17 cellular contexts compared by ENCODE assay signal in genomic region chr7:142355328-142355727, GRCh38.
DNase-seq lines count a peak whose midpoint lies in the region; ATAC-seq and TF ChIP-seq lines count a peak whose summit lies in the region.
"Had no signal": no experiment of that assay in that cellular context is flagged by ENCODE, and none has a peak within 500 bp of the region (broad histone marks: within the 10 kb centered on the region; RNA-seq: fewer than 3 reads in every experiment).

No MANE protein-coding gene starts in this region.

- intact Hi-C loops in vagina (cut with DNase I), result no loop called here

- no peaks in the 10 kb centered on the region for H3K9me3 ChIP-seq in adipocyte (ENCODE audit: control insufficient read depth, low read length)
- H3K9me3 ChIP-seq in vagina, result no peaks in the 10 kb centered on the region
- H3K9me3 ChIP-seq: heart left ventricle, neutrophil had no signal

- H3K4me3 ChIP-seq in adipocyte (ENCODE audit: low read length) (no peak overlapping the region), vagina (no peak overlapping the region)
- H3K4me3 ChIP-seq: heart left ventricle, K562 had no signal

- no peak overlapping the region for H3K4me3 Mint-ChIP-seq in activated CD4-positive, alpha-beta memory T cell treated with anti-CD3 and anti-CD28 coated beads, Interleukin-2, amount 10 ng/mL, durations not matched to agents 7 days and 5 days
- H3K4me3 Mint-ChIP-seq: immature natural killer cell had no signal

- TF ChIP-seq CTCF in foreskin keratinocyte (conservative IDR thresholded peaks at IDR 0.05) (no peak), vagina (IDR thresholded peaks at IDR 0.05) (no peak)

- peaks cover 12% of the 10 kb centered on the region for H3K27me3 ChIP-seq in adipocyte (replicated peaks; ENCODE audit: control insufficient read depth, insufficient read depth, low read length)
- H3K27me3 ChIP-seq in foreskin keratinocyte, result no peaks in the 10 kb centered on the region
- H3K27me3 ChIP-seq in vagina, result no peaks in the 10 kb centered on the region
- H3K27me3 ChIP-seq: neutrophil had no signal

- H3K4me1 Mint-ChIP-seq in activated CD4-positive, alpha-beta memory T cell treated with anti-CD3 and anti-CD28 coated beads, Interleukin-2, amount 10 ng/mL, durations not matched to agents 7 days and 5 days, result peaks cover 28% of the 10 kb centered on the region

- CTCF ChIA-PET in activated CD4-positive, alpha-beta memory T cell treated with anti-CD3 and anti-CD28 coated beads, Interleukin-2, amount 10 ng/mL, durations not matched to agents 7 days and 5 days (lab: Charles Lee), result interaction anchor here (0.6 kb wide), 1 partner anchor 31 kb away, joined by 3 read pairs; no protein-coding TSS in a partner anchor

- peak; percentile 34 for DNase-seq in AG08395 (ENCODE audit: low spot score)
- peak; percentile 31 for DNase-seq in GM04503 (ENCODE audit: low read depth)
- DNase-seq in adipocyte (ENCODE audit: low read depth), result peak; percentile 38
- peak in 1 of 2 donors; percentile 26 for DNase-seq in foreskin keratinocyte
- DNase-seq in activated CD4-positive, alpha-beta memory T cell treated with anti-CD3 and anti-CD28 coated beads, Interleukin-2, amount 10 ng/mL, durations not matched to agents 7 days and 5 days, result no peak
- DNase-seq in vagina (ENCODE audit: extremely low spot score in 2 of 2), result no peak
- DNase-seq: activated CD4-positive, alpha-beta T cell treated with anti-CD3 and anti-CD28 coated beads for 48 hours; activated effector memory CD4-positive, alpha-beta T cell treated with anti-CD3 and anti-CD28 coated beads, Interleukin-2, amount 50 U/mL, for 16 hours; heart left ventricle; immature natural killer cell; NCI-H187 treated with DMSO at 0.1 percent for 48 hours; NCI-H2227 treated with DMSO at 0.1 percent for 48 hours had no signal

- ATAC-seq in foreskin keratinocyte (peak; percentile 76), HG02981 (IDR thresholded peaks at IDR 0.05; ENCODE audit: unreplicated experiment) (no peak), HG03280 (IDR thresholded peaks at IDR 0.05; ENCODE audit: unreplicated experiment) (no peak)
- ATAC-seq: heart left ventricle, K562 had no signal

- POLR2A ChIA-PET in activated CD4-positive, alpha-beta memory T cell treated with anti-CD3 and anti-CD28 coated beads, Interleukin-2, amount 10 ng/mL, durations not matched to agents 7 days and 5 days (lab: Charles Lee), result no interaction called here

- no peak for TF ChIP-seq POLR2A in vagina (IDR thresholded peaks at IDR 0.05)

- no peaks in the 10 kb centered on the region for H3K9me3 Mint-ChIP-seq in activated CD4-positive, alpha-beta memory T cell treated with anti-CD3 and anti-CD28 coated beads, Interleukin-2, amount 10 ng/mL, durations not matched to agents 7 days and 5 days
- H3K9me3 Mint-ChIP-seq: immature natural killer cell had no signal

- no peak overlapping the region for H3K27ac Mint-ChIP-seq in activated CD4-positive, alpha-beta memory T cell treated with anti-CD3 and anti-CD28 coated beads, Interleukin-2, amount 10 ng/mL, durations not matched to agents 7 days and 5 days
- H3K27ac Mint-ChIP-seq: immature natural killer cell had no signal

- no peak overlapping the region for H3K27ac ChIP-seq in foreskin keratinocyte
- H3K27ac ChIP-seq in vagina, result no peak overlapping the region
- H3K27ac ChIP-seq: heart left ventricle, HL-60, neutrophil had no signal

- no peaks in the 10 kb centered on the region for H3K36me3 Mint-ChIP-seq in activated CD4-positive, alpha-beta memory T cell treated with anti-CD3 and anti-CD28 coated beads, Interleukin-2, amount 10 ng/mL, durations not matched to agents 7 days and 5 days (ENCODE audit: low read depth)
- H3K36me3 Mint-ChIP-seq: immature natural killer cell had no signal

- no peaks in the 10 kb centered on the region for H3K36me3 ChIP-seq in adipocyte (ENCODE audit: control insufficient read depth, insufficient read depth, low read length, severe bottlenecking)
- H3K36me3 ChIP-seq in vagina, result no peaks in the 10 kb centered on the region
- H3K36me3 ChIP-seq: heart left ventricle, neutrophil had no signal

- peaks cover 24% of the 10 kb centered on the region for H3K4me1 ChIP-seq in adipocyte (ENCODE audit: control insufficient read depth, insufficient read depth, low read length)
- peaks cover under 1% of the 10 kb centered on the region for H3K4me1 ChIP-seq in foreskin keratinocyte
- no peaks in the 10 kb centered on the region for H3K4me1 ChIP-seq in vagina

- no peak overlapping the region for H3K9ac ChIP-seq in adipocyte (ENCODE audit: low read length)

- peaks cover 2% of the 10 kb centered on the region for H3K27me3 Mint-ChIP-seq in activated CD4-positive, alpha-beta memory T cell treated with anti-CD3 and anti-CD28 coated beads, Interleukin-2, amount 10 ng/mL, durations not matched to agents 7 days and 5 days

Comparison
In these comparisons a context has a peak if more than half of its experiments do, and no peak if none do; other contexts are left out.
1. DNase-seq: peak in AG08395 (single experiment), GM04503 (single experiment) and adipocyte (single experiment); none in activated CD4-positive, alpha-beta memory T cell treated with anti-CD3 and anti-CD28 coated beads, Interleukin-2, amount 10 ng/mL, durations not matched to agents 7 days and 5 days (single experiment) and vagina (0 of 2).